Comparison of ENCODE assay signal across 8 cellular contexts in genomic region chr11:63862923-63863322, GRCh38. TPM values are rescaled to one million over a fixed set of nuclear protein-coding genes. Genes with fewer than 3 reads are reported as not detected.
DNase-seq lines count a peak whose midpoint lies in the region; ATAC-seq, FAIRE-seq and TF ChIP-seq lines count a peak whose summit lies in the region.

No MANE protein-coding gene starts in this region.

- peaks cover 35% of the 10 kb centered on the region for H3K36me3 Mint-ChIP-seq in activated CD4-positive, alpha-beta T cell treated with anti-CD3 and anti-CD28 coated beads, Interleukin-2, amount 10 ng/mL, durations not matched to agents 7 days and 5 days (ENCODE audit: low read depth)
- H3K36me3 Mint-ChIP-seq in activated CD4-positive, alpha-beta T cell treated with anti-CD3 and anti-CD28 coated beads for 36 hours (ENCODE audit: low read depth) = peaks cover 26% of the 10 kb centered on the region
- H3K36me3 Mint-ChIP-seq in stimulated activated naive B cell treated with anti-CD40 and anti-IgM and Interleukin-4, amounts not matched to agents 10 μg/mL and 1 μg/mL and 100 μg/mL, for 72 hours = peaks cover 19 to 36% of the 10 kb centered on the region in 2 donors

- H3K27me3 Mint-ChIP-seq in activated CD4-positive, alpha-beta T cell treated with anti-CD3 and anti-CD28 coated beads, Interleukin-2, amount 10 ng/mL, durations not matched to agents 7 days and 5 days = no peaks in the 10 kb centered on the region
- H3K27me3 Mint-ChIP-seq in activated CD4-positive, alpha-beta T cell treated with anti-CD3 and anti-CD28 coated beads for 36 hours = no peaks in the 10 kb centered on the region
- H3K27me3 Mint-ChIP-seq in stimulated activated naive B cell treated with anti-CD40 and anti-IgM and Interleukin-4, amounts not matched to agents 10 μg/mL and 1 μg/mL and 100 μg/mL, for 72 hours = no peaks in the 10 kb centered on the region

- TF ChIP-seq POLR2A in endothelial cell of umbilical vein (IDR thresholded peaks at IDR 0.05; ENCODE audit: low read depth, low read length) = no peak

- no peak for ATAC-seq in activated CD4-positive, alpha-beta T cell treated with anti-CD3 and anti-CD28 coated beads for 36 hours
- ATAC-seq in stimulated activated naive B cell treated with anti-CD40 and anti-IgM and Interleukin-4, amounts not matched to agents 10 μg/mL and 1 μg/mL and 100 μg/mL, for 72 hours (replicated peaks) = no peak
- ATAC-seq in GM21825 (IDR thresholded peaks at IDR 0.05; ENCODE audit: unreplicated experiment) = no peak
- ATAC-seq in GM21723 (IDR thresholded peaks at IDR 0.05; ENCODE audit: unreplicated experiment) = no peak

- H3K9me3 Mint-ChIP-seq in activated CD4-positive, alpha-beta T cell treated with anti-CD3 and anti-CD28 coated beads, Interleukin-2, amount 10 ng/mL, durations not matched to agents 7 days and 5 days = no peaks in the 10 kb centered on the region
- H3K9me3 Mint-ChIP-seq in activated CD4-positive, alpha-beta T cell treated with anti-CD3 and anti-CD28 coated beads for 36 hours (ENCODE audit: low read depth) = no peaks in the 10 kb centered on the region
- no peaks in the 10 kb centered on the region for H3K9me3 Mint-ChIP-seq in stimulated activated naive B cell treated with anti-CD40 and anti-IgM and Interleukin-4, amounts not matched to agents 10 μg/mL and 1 μg/mL and 100 μg/mL, for 72 hours

- no peak overlapping the region for H3K27ac ChIP-seq in endothelial cell of umbilical vein (ENCODE audit: insufficient read depth, low read depth, low read length)

- peaks cover 0 to 4% of the 10 kb centered on the region in 2 experiments for H3K36me3 ChIP-seq in endothelial cell of umbilical vein (ENCODE audit: control insufficient read depth in 2 of 2, extremely low read depth in 1 of 2, insufficient read depth in 2 of 2, low read length in 2 of 2)

- POLR2A ChIA-PET in activated CD4-positive, alpha-beta T cell treated with anti-CD3 and anti-CD28 coated beads, Interleukin-2, amount 10 ng/mL, durations not matched to agents 7 days and 5 days (lab: Charles Lee) = no interaction called here
- POLR2A ChIA-PET in activated CD4-positive, alpha-beta T cell treated with anti-CD3 and anti-CD28 coated beads for 36 hours (lab: Charles Lee) = no interaction called here
- POLR2A ChIA-PET in endothelial cell of umbilical vein (lab: Charles Lee) = no interaction called here

- peaks cover 56% of the 10 kb centered on the region for H3K4me1 Mint-ChIP-seq in activated CD4-positive, alpha-beta T cell treated with anti-CD3 and anti-CD28 coated beads, Interleukin-2, amount 10 ng/mL, durations not matched to agents 7 days and 5 days
- peaks cover 59% of the 10 kb centered on the region for H3K4me1 Mint-ChIP-seq in activated CD4-positive, alpha-beta T cell treated with anti-CD3 and anti-CD28 coated beads for 36 hours
- H3K4me1 Mint-ChIP-seq in stimulated activated naive B cell treated with anti-CD40 and anti-IgM and Interleukin-4, amounts not matched to agents 10 μg/mL and 1 μg/mL and 100 μg/mL, for 72 hours = peaks cover 33 to 51% of the 10 kb centered on the region in 2 donors

- H3K4me3 ChIP-seq in endothelial cell of umbilical vein (replicated peaks in 1 of 3; ENCODE audit: insufficient read depth in 1 of 3, low read depth in 1 of 3, low read length in 3 of 3) = no peak overlapping the region

- no peaks in the 10 kb centered on the region for H3K9me3 ChIP-seq in endothelial cell of umbilical vein (replicated peaks; ENCODE audit: control insufficient read depth, insufficient read depth, low read length)

- H3K9me1 ChIP-seq in endothelial cell of umbilical vein (replicated peaks; ENCODE audit: control insufficient read depth, extremely low read depth, insufficient read depth, low read length) = no peaks in the 10 kb centered on the region

- H3K27ac Mint-ChIP-seq in activated CD4-positive, alpha-beta T cell treated with anti-CD3 and anti-CD28 coated beads, Interleukin-2, amount 10 ng/mL, durations not matched to agents 7 days and 5 days = peak overlapping the region; percentile 83
- no peak overlapping the region for H3K27ac Mint-ChIP-seq in activated CD4-positive, alpha-beta T cell treated with anti-CD3 and anti-CD28 coated beads for 36 hours
- H3K27ac Mint-ChIP-seq in stimulated activated naive B cell treated with anti-CD40 and anti-IgM and Interleukin-4, amounts not matched to agents 10 μg/mL and 1 μg/mL and 100 μg/mL, for 72 hours = peak overlapping the region; percentile 48

- no TSS peak for BruUV-seq in endothelial cell of umbilical vein (replicated peaks; lab: Mats Ljungman, UMichigan)

- intact Hi-C loops in activated CD4-positive, alpha-beta T cell treated with anti-CD3 and anti-CD28 coated beads for 36 hours (cut with DNase I, micrococcal nuclease) = loop anchor here in 1 of 2 experiments (10.0 kb wide), 1 partner anchor 298 kb away; the partner anchor contains the start of gene PLAAT2
- intact Hi-C loops in endothelial cell of umbilical vein (cut with micrococcal nuclease) = no loop called here

- peak; percentile 21 for DNase-seq in activated CD4-positive, alpha-beta T cell treated with anti-CD3 and anti-CD28 coated beads, Interleukin-2, amount 10 ng/mL, durations not matched to agents 7 days and 5 days
- no peak for DNase-seq in activated CD4-positive, alpha-beta T cell treated with anti-CD3 and anti-CD28 coated beads for 36 hours
- DNase-seq in NOMO-1 treated with dmso at 0.1 percent for 144 hours (lab: John Stamatoyannopoulos, UW; ENCODE audit: unreplicated experiment) = peak; percentile 30
- DNase-seq in endothelial cell of umbilical vein (ENCODE audit: low read depth, low spot score) = peak; percentile 26
- DNase-seq in stimulated activated naive B cell treated with anti-CD40 and anti-IgM and Interleukin-4, amounts not matched to agents 10 μg/mL and 1 μg/mL and 100 μg/mL, for 72 hours = no peak
- DNase-seq in DMS79 (lab: John Stamatoyannopoulos, UW) = no peak

- TF ChIP-seq CTCF in endothelial cell of umbilical vein (IDR thresholded peaks at IDR 0.05; ENCODE audit: extremely low read depth in 1 of 2, insufficient read depth in 1 of 2, low read depth in 1 of 2, low read length in 2 of 2) = no peak

- no peak overlapping the region for H3K9ac ChIP-seq in endothelial cell of umbilical vein (replicated peaks; ENCODE audit: extremely low read depth, insufficient read depth, low read length)

- H4K20me1 ChIP-seq in endothelial cell of umbilical vein (replicated peaks; ENCODE audit: control insufficient read depth, extremely low read depth, insufficient read depth, low read length) = no peaks in the 10 kb centered on the region

- no peak overlapping the region for H2AFZ ChIP-seq in endothelial cell of umbilical vein (ENCODE audit: low read depth, low read length)

- peaks cover 11% of the 10 kb centered on the region for H3K4me1 ChIP-seq in endothelial cell of umbilical vein (ENCODE audit: control insufficient read depth, extremely low read depth, insufficient read depth, low read length)

- CTCF ChIA-PET in activated CD4-positive, alpha-beta T cell treated with anti-CD3 and anti-CD28 coated beads, Interleukin-2, amount 10 ng/mL, durations not matched to agents 7 days and 5 days (lab: Charles Lee) = interaction anchor here (0.8 to 4.1 kb wide), 6 partner anchors 10 to 50 kb away, joined by 3 to 13 read pairs (median 5); no protein-coding TSS in a partner anchor
- CTCF ChIA-PET in activated CD4-positive, alpha-beta T cell treated with anti-CD3 and anti-CD28 coated beads for 36 hours (lab: Charles Lee) = interaction anchor here (0.6 to 1.9 kb wide), 7 partner anchors 10 to 43 kb away, joined by 3 to 8 read pairs (median 4); no protein-coding TSS in a partner anchor
- CTCF ChIA-PET in endothelial cell of umbilical vein (lab: Charles Lee) = interaction anchor here (1.1 to 1.9 kb wide), 5 partner anchors 9 to 83 kb away, joined by 3 to 9 read pairs (median 4); partner anchors contain the start of gene MARK2

- H3K79me2 ChIP-seq in endothelial cell of umbilical vein (ENCODE audit: control insufficient read depth, insufficient read depth, low read length) = peaks cover 43% of the 10 kb centered on the region

- dilution Hi-C loops in endothelial cell of umbilical vein (cut with MboI; ENCODE audit: extremely low pct_ligation_motif_present, low sequenced_read_pairs) = no loop called here

- H3K27me3 ChIP-seq in endothelial cell of umbilical vein (ENCODE audit: control insufficient read depth in 2 of 2, insufficient read depth in 2 of 2, low read length in 2 of 2) = no peaks in the 10 kb centered on the region

- FAIRE-seq in endothelial cell of umbilical vein (lab: Jason Lieb, UNC) = peak; percentile 33

- H3K4me3 Mint-ChIP-seq in activated CD4-positive, alpha-beta T cell treated with anti-CD3 and anti-CD28 coated beads, Interleukin-2, amount 10 ng/mL, durations not matched to agents 7 days and 5 days = no peak overlapping the region
- H3K4me3 Mint-ChIP-seq in activated CD4-positive, alpha-beta T cell treated with anti-CD3 and anti-CD28 coated beads for 36 hours = no peak overlapping the region
- H3K4me3 Mint-ChIP-seq in stimulated activated naive B cell treated with anti-CD40 and anti-IgM and Interleukin-4, amounts not matched to agents 10 μg/mL and 1 μg/mL and 100 μg/mL, for 72 hours = no peak overlapping the region

- H3K4me2 ChIP-seq in endothelial cell of umbilical vein (ENCODE audit: insufficient read depth, low read length) = no peak overlapping the region

RNA-seq across cellular contexts. Expression of gene MARK2, which starts 24.0 kb away (rescaled TPM):
- total RNA-seq in activated CD4-positive, alpha-beta T cell treated with anti-CD3 and anti-CD28 coated beads, Interleukin-2, amount 10 ng/mL, durations not matched to agents 7 days and 5 days = 10 to 100 TPM; 68.3 to 69.2 TPM
- 10 to 100 TPM; 24.3 to 24.9 TPM for total RNA-seq in activated CD4-positive, alpha-beta T cell treated with anti-CD3 and anti-CD28 coated beads for 36 hours
- total RNA-seq in endothelial cell of umbilical vein = 33.4 and 34.7 TPM in 2 replicates
- 16.6 and 16.7 TPM in 2 replicates for polyA plus RNA-seq in endothelial cell of umbilical vein
- polyA plus RNA-seq in endothelial cell of umbilical vein (2011; cell fraction: cytosol; rRNA removed) = 19.1 and 19.9 TPM in 2 replicates
- 23.1 and 28.7 TPM in 2 replicates for polyA plus RNA-seq in endothelial cell of umbilical vein (2011; cell fraction: nucleus; rRNA removed)
- 19.7 and 21.0 TPM in 2 replicates for polyA plus RNA-seq in endothelial cell of umbilical vein (2012)
- 18.3 and 34.6 TPM in 2 replicates for polyA minus RNA-seq in endothelial cell of umbilical vein
- polyA minus RNA-seq in endothelial cell of umbilical vein (2011; cell fraction: cytosol; rRNA and poly(A)+ RNA removed) = 45.0 TPM
- polyA minus RNA-seq in endothelial cell of umbilical vein (2011; cell fraction: nucleus; rRNA and poly(A)+ RNA removed) = 14.6 and 18.9 TPM in 2 replicates

RNA-seq across cellular contexts. Expression of gene SPINDOC, which starts 49.7 kb away (rescaled TPM):
- 10 to 100 TPM; 38.4 to 40.7 TPM for total RNA-seq in activated CD4-positive, alpha-beta T cell treated with anti-CD3 and anti-CD28 coated beads, Interleukin-2, amount 10 ng/mL, durations not matched to agents 7 days and 5 days
- total RNA-seq in activated CD4-positive, alpha-beta T cell treated with anti-CD3 and anti-CD28 coated beads for 36 hours = 10 to 100 TPM; 25.7 to 26.2 TPM
- total RNA-seq in endothelial cell of umbilical vein = 51.5 and 54.5 TPM in 2 replicates
- 29.4 and 33.8 TPM in 2 replicates for polyA plus RNA-seq in endothelial cell of umbilical vein
- 28.8 and 40.1 TPM in 2 replicates for polyA plus RNA-seq in endothelial cell of umbilical vein (2011; cell fraction: cytosol; rRNA removed)
- polyA plus RNA-seq in endothelial cell of umbilical vein (2011; cell fraction: nucleus; rRNA removed) = 25.6 and 28.9 TPM in 2 replicates
- polyA plus RNA-seq in endothelial cell of umbilical vein (2012) = 38.6 and 39.9 TPM in 2 replicates
- 12.0 and 19.1 TPM in 2 replicates for polyA minus RNA-seq in endothelial cell of umbilical vein
- 26.4 TPM for polyA minus RNA-seq in endothelial cell of umbilical vein (2011; cell fraction: cytosol; rRNA and poly(A)+ RNA removed)
- 6.8 and 10.4 TPM in 2 replicates for polyA minus RNA-seq in endothelial cell of umbilical vein (2011; cell fraction: nucleus; rRNA and poly(A)+ RNA removed)

RNA-seq across cellular contexts. Expression of gene RCOR2, which starts 54.0 kb away (rescaled TPM):
- under 1 TPM; 0.12 to 0.40 TPM for total RNA-seq in activated CD4-positive, alpha-beta T cell treated with anti-CD3 and anti-CD28 coated beads, Interleukin-2, amount 10 ng/mL, durations not matched to agents 7 days and 5 days
- total RNA-seq in activated CD4-positive, alpha-beta T cell treated with anti-CD3 and anti-CD28 coated beads for 36 hours = under 1 TPM; 0.37 TPM
- 0.13 and 1.7 TPM in 2 replicates for total RNA-seq in endothelial cell of umbilical vein
- 0.43 and 0.63 TPM in 2 replicates for polyA plus RNA-seq in endothelial cell of umbilical vein
- polyA plus RNA-seq in endothelial cell of umbilical vein (2011; cell fraction: cytosol; rRNA removed) = 0.45 and 0.59 TPM in 2 replicates
- 0.59 and 0.66 TPM in 2 replicates for polyA plus RNA-seq in endothelial cell of umbilical vein (2011; cell fraction: nucleus; rRNA removed)
- 0.28 and 0.30 TPM in 2 replicates for polyA plus RNA-seq in endothelial cell of umbilical vein (2012)
- 0.36 and 0.70 TPM in 2 replicates for polyA minus RNA-seq in endothelial cell of umbilical vein
- 1.3 TPM for polyA minus RNA-seq in endothelial cell of umbilical vein (2011; cell fraction: cytosol; rRNA and poly(A)+ RNA removed)
- polyA minus RNA-seq in endothelial cell of umbilical vein (2011; cell fraction: nucleus; rRNA and poly(A)+ RNA removed) = 0.24 TPM in 1 of 2 replicates, not detected in the other

Comparison
In these comparisons a context has a peak if more than half of its experiments do, and no peak if none do; other contexts are left out.
1. DNase-seq: peak in activated CD4-positive, alpha-beta T cell treated with anti-CD3 and anti-CD28 coated beads, Interleukin-2, amount 10 ng/mL, durations not matched to agents 7 days and 5 days (single experiment), NOMO-1 treated with dmso at 0.1 percent for 144 hours (single experiment) and endothelial cell of umbilical vein (single experiment); none in activated CD4-positive, alpha-beta T cell treated with anti-CD3 and anti-CD28 coated beads for 36 hours (single experiment), stimulated activated naive B cell treated with anti-CD40 and anti-IgM and Interleukin-4, amounts not matched to agents 10 μg/mL and 1 μg/mL and 100 μg/mL, for 72 hours (single experiment) and DMS79 (single experiment).